Comparison of ENCODE assay signal across 18 cellular contexts in the genomic region with DNA sequence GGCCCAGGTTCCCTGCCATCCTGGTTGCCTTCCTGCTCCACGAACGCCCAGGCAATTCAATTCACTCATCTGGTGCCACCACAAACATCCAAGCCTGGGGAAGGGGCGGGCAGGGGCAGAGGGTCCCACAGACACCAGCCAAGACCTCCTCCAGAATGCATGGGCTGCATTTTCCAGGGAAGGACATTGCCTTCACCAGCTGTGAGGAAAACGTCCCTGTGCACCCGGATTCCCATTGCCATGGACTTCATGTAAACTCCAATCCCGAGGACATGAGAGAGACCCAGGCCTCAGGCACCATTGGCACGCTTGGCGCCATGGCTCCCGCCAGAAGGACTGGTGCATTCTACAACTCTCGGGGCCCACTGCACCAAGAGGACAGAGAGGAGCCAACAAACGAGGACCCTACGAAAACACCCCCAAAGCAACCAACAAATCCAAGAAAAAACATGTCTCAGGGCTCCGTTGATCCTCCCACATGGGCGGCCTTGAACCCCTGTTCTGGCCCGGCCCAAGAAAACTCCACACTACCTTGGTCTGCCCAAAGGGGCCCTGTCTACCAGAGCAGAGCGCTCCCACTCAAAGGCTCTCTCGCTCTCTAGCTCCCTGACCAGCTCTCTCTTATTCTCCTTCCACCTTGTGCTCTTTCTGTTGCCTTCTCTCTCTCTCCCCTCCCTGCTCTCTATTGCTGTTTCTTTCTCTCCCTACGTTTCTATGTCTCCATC.
DNase-seq lines count a peak whose midpoint lies in the region; TF ChIP-seq lines count a peak whose summit lies in the region.
"Had no signal": no experiment of that assay in that cellular context is flagged by ENCODE, and none has a peak within 500 bp of the region (broad histone marks: within the 10 kb centered on the region; RNA-seq: fewer than 3 reads in every experiment).

No MANE protein-coding gene starts in this region.

- H3K79me2 ChIP-seq in Karpas-422 (ENCODE audit: low read length) = no peaks in the 10 kb centered on the region

- no peak overlapping the region for H3K4me3 ChIP-seq in Karpas-422 (ENCODE audit: low read length)
- H3K4me3 ChIP-seq: GM23338 had no signal

- H2AFZ ChIP-seq in Karpas-422 (ENCODE audit: low read length) = no peak overlapping the region
- H2AFZ ChIP-seq: GM23338 had no signal

- H3K4me2 ChIP-seq in Karpas-422 (ENCODE audit: low read depth, low read length, poor library complexity, severe bottlenecking) = no peak overlapping the region
- H3K4me2 ChIP-seq: GM23338 had no signal

- H4K20me1 ChIP-seq in Karpas-422 (ENCODE audit: insufficient read depth, low read depth, low read length) = no peaks in the 10 kb centered on the region

- no peaks in the 10 kb centered on the region for H3K36me3 Mint-ChIP-seq in activated CD4-positive, alpha-beta T cell treated with anti-CD3 and anti-CD28 coated beads, Interleukin-2, amount 10 ng/mL, durations not matched to agents 24 days and 14 days (ENCODE audit: low read depth)
- H3K36me3 Mint-ChIP-seq in endothelial cell (ENCODE audit: low read depth, unreplicated experiment) (peaks cover 28% of the 10 kb centered on the region), osteocyte (ENCODE audit: unreplicated experiment) (no peaks in the 10 kb centered on the region)
- H3K36me3 Mint-ChIP-seq in activated CD4-positive, alpha-beta memory T cell treated with anti-CD3 and anti-CD28 coated beads, Interleukin-2, amount 10 ng/mL, durations not matched to agents 7 days and 5 days (ENCODE audit: low read depth) = no peaks in the 10 kb centered on the region
- H3K36me3 Mint-ChIP-seq: CD4-positive, alpha-beta memory T cell had no signal

- no peaks in the 10 kb centered on the region for H3K27me3 Mint-ChIP-seq in activated CD4-positive, alpha-beta T cell treated with anti-CD3 and anti-CD28 coated beads, Interleukin-2, amount 10 ng/mL, durations not matched to agents 24 days and 14 days
- H3K27me3 Mint-ChIP-seq in endothelial cell (ENCODE audit: unreplicated experiment) (peaks cover 30% of the 10 kb centered on the region), osteocyte (ENCODE audit: unreplicated experiment) (no peaks in the 10 kb centered on the region)
- no peaks in the 10 kb centered on the region for H3K27me3 Mint-ChIP-seq in activated CD4-positive, alpha-beta memory T cell treated with anti-CD3 and anti-CD28 coated beads, Interleukin-2, amount 10 ng/mL, durations not matched to agents 7 days and 5 days
- H3K27me3 Mint-ChIP-seq: CD4-positive, alpha-beta memory T cell had no signal

- H3K36me3 ChIP-seq in Karpas-422 (ENCODE audit: insufficient read depth, low read length) = no peaks in the 10 kb centered on the region

- no peak overlapping the region for H3K9ac ChIP-seq in Karpas-422 (ENCODE audit: low read length)

- POLR2A ChIA-PET in activated CD4-positive, alpha-beta memory T cell treated with anti-CD3 and anti-CD28 coated beads, Interleukin-2, amount 10 ng/mL, durations not matched to agents 7 days and 5 days (lab: Charles Lee) = no interaction called here

- no peak overlapping the region for H3K27ac ChIP-seq in Karpas-422 (ENCODE audit: low read length)
- H3K27ac ChIP-seq: 22Rv1 had no signal

- H3K4me1 Mint-ChIP-seq in activated CD4-positive, alpha-beta T cell treated with anti-CD3 and anti-CD28 coated beads, Interleukin-2, amount 10 ng/mL, durations not matched to agents 24 days and 14 days = no peaks in the 10 kb centered on the region
- no peaks in the 10 kb centered on the region for H3K4me1 Mint-ChIP-seq in endothelial cell (ENCODE audit: unreplicated experiment)
- H3K4me1 Mint-ChIP-seq in osteocyte (ENCODE audit: unreplicated experiment) = no peaks in the 10 kb centered on the region
- no peaks in the 10 kb centered on the region for H3K4me1 Mint-ChIP-seq in activated CD4-positive, alpha-beta memory T cell treated with anti-CD3 and anti-CD28 coated beads, Interleukin-2, amount 10 ng/mL, durations not matched to agents 7 days and 5 days
- H3K4me1 Mint-ChIP-seq: CD4-positive, alpha-beta memory T cell; GM23338; H9 had no signal

- no peaks in the 10 kb centered on the region for H3K9me2 ChIP-seq in Karpas-422 (replicated peaks; ENCODE audit: insufficient read depth, low read length)

- no peaks in the 10 kb centered on the region for H3K4me1 ChIP-seq in Karpas-422 (ENCODE audit: low read length)

- peak; percentile 47 for DNase-seq in activated CD4-positive, alpha-beta T cell treated with anti-CD3 and anti-CD28 coated beads, Interleukin-2, amount 10 ng/mL, durations not matched to agents 24 days and 14 days
- no peak for DNase-seq in activated CD4-positive, alpha-beta T cell treated with anti-CD3 and anti-CD28 coated beads, Interleukin-2, amount 50 U/mL, for 48 hours
- DNase-seq in endothelial cell (ENCODE audit: low spot score) = no peak
- DNase-seq in mesenteric fat pad (ENCODE audit: low spot score) = peak; percentile 67
- peak; percentile 65 for DNase-seq in osteocyte (ENCODE audit: extremely low spot score, unreplicated experiment)
- no peak for DNase-seq in activated CD4-positive, alpha-beta memory T cell treated with anti-CD3 and anti-CD28 coated beads, Interleukin-2, amount 10 ng/mL, durations not matched to agents 7 days and 5 days
- no peak for DNase-seq in Karpas-422
- no peak for DNase-seq in RPMI8226
- DNase-seq: C1 segment of cervical spinal cord; Calu3; CD4-positive, alpha-beta memory T cell; COR-L47; DMS53; DMS79 treated with DMSO at 0.1 percent for 48 hours; GF-D8; H9 had no signal

- TF ChIP-seq CTCF in endothelial cell (IDR thresholded peaks at IDR 0.05; ENCODE audit: unreplicated experiment) = no peak
- no peak for TF ChIP-seq CTCF in osteocyte (IDR thresholded peaks at IDR 0.05)

- H3K9me3 ChIP-seq in Karpas-422 (ENCODE audit: low read length) = peaks cover 3% of the 10 kb centered on the region; the same call in 1 of the 2 replicates

- intact Hi-C loops in activated CD4-positive, alpha-beta T cell treated with anti-CD3 and anti-CD28 coated beads, Interleukin-2, amount 10 ng/mL, durations not matched to agents 24 days and 14 days (cut with micrococcal nuclease) = no loop called here

- no peaks in the 10 kb centered on the region for H3K27me3 ChIP-seq in Karpas-422 (ENCODE audit: low read length)

- no peak overlapping the region for H3K4me3 Mint-ChIP-seq in activated CD4-positive, alpha-beta T cell treated with anti-CD3 and anti-CD28 coated beads, Interleukin-2, amount 10 ng/mL, durations not matched to agents 24 days and 14 days
- peak overlapping the region; percentile 64 for H3K4me3 Mint-ChIP-seq in endothelial cell (ENCODE audit: unreplicated experiment)
- H3K4me3 Mint-ChIP-seq in osteocyte (ENCODE audit: unreplicated experiment) = no peak overlapping the region
- H3K4me3 Mint-ChIP-seq in activated CD4-positive, alpha-beta memory T cell treated with anti-CD3 and anti-CD28 coated beads, Interleukin-2, amount 10 ng/mL, durations not matched to agents 7 days and 5 days = no peak overlapping the region
- H3K4me3 Mint-ChIP-seq: CD4-positive, alpha-beta memory T cell; GM23338; H9 had no signal

- no peak overlapping the region for H3K27ac Mint-ChIP-seq in activated CD4-positive, alpha-beta T cell treated with anti-CD3 and anti-CD28 coated beads, Interleukin-2, amount 10 ng/mL, durations not matched to agents 24 days and 14 days
- H3K27ac Mint-ChIP-seq in endothelial cell (ENCODE audit: unreplicated experiment) (no peak overlapping the region), osteocyte (ENCODE audit: unreplicated experiment) (no peak overlapping the region)
- no peak overlapping the region for H3K27ac Mint-ChIP-seq in activated CD4-positive, alpha-beta memory T cell treated with anti-CD3 and anti-CD28 coated beads, Interleukin-2, amount 10 ng/mL, durations not matched to agents 7 days and 5 days
- H3K27ac Mint-ChIP-seq: CD4-positive, alpha-beta memory T cell; GM23338; H9 had no signal

- H3K9me3 Mint-ChIP-seq in activated CD4-positive, alpha-beta T cell treated with anti-CD3 and anti-CD28 coated beads, Interleukin-2, amount 10 ng/mL, durations not matched to agents 24 days and 14 days = peaks cover 3% of the 10 kb centered on the region
- H3K9me3 Mint-ChIP-seq in endothelial cell (ENCODE audit: unreplicated experiment) (peaks cover 50% of the 10 kb centered on the region), osteocyte (ENCODE audit: unreplicated experiment) (peaks cover 21% of the 10 kb centered on the region)
- peaks cover 3% of the 10 kb centered on the region for H3K9me3 Mint-ChIP-seq in activated CD4-positive, alpha-beta memory T cell treated with anti-CD3 and anti-CD28 coated beads, Interleukin-2, amount 10 ng/mL, durations not matched to agents 7 days and 5 days

- CTCF ChIA-PET in activated CD4-positive, alpha-beta memory T cell treated with anti-CD3 and anti-CD28 coated beads, Interleukin-2, amount 10 ng/mL, durations not matched to agents 7 days and 5 days (lab: Charles Lee) = no interaction called here

Comparison
In these comparisons a context has a peak if more than half of its experiments do, and no peak if none do; other contexts are left out.
1. DNase-seq: peak in activated CD4-positive, alpha-beta T cell treated with anti-CD3 and anti-CD28 coated beads, Interleukin-2, amount 10 ng/mL, durations not matched to agents 24 days and 14 days (single experiment), mesenteric fat pad (single experiment) and osteocyte (single experiment); none in activated CD4-positive, alpha-beta T cell treated with anti-CD3 and anti-CD28 coated beads, Interleukin-2, amount 50 U/mL, for 48 hours (0 of 2), endothelial cell (single experiment), activated CD4-positive, alpha-beta memory T cell treated with anti-CD3 and anti-CD28 coated beads, Interleukin-2, amount 10 ng/mL, durations not matched to agents 7 days and 5 days (single experiment), Karpas-422 (single experiment) and RPMI8226 (single experiment).